ENCODE assay signal across 22 cellular contexts in genomic region chr3:23720885-23721284, GRCh38.
"Had no signal": no experiment of that assay in that cellular context is flagged by ENCODE, and none has a peak within 500 bp of the region (broad histone marks: within the 10 kb centered on the region; RNA-seq: fewer than 3 reads in every experiment).

No MANE protein-coding gene starts in this region.

- H3K9ac ChIP-seq: neural progenitor cell had no signal

- H3K9me3 ChIP-seq: gastroesophageal sphincter, right atrium auricular region, testis, transverse colon had no signal

- H2AFZ ChIP-seq: hepatocyte, neural progenitor cell had no signal

- H3K27ac ChIP-seq: gastroesophageal sphincter, hepatocyte, neural progenitor cell, right atrium auricular region, spleen, testis, transverse colon, WERI-Rb-1 had no signal

- H3K36me3 ChIP-seq: gastroesophageal sphincter, neural progenitor cell, right atrium auricular region, spleen, transverse colon, WERI-Rb-1 had no signal

- H3K79me2 ChIP-seq: hepatocyte had no signal

- DNase-seq: activated CD4-positive, alpha-beta T cell treated with anti-CD3 and anti-CD28 coated beads for 48 hours; activated CD4-positive, alpha-beta T cell treated with anti-CD3 and anti-CD28 coated beads, Interleukin-2, amount 50 U/mL, for 48 hours; activated gamma-delta T cell treated with Interleukin-2 at 50 U/mL for 16 hours; activated naive CD4-positive, alpha-beta T cell treated with anti-CD3 and anti-CD28 coated beads, Interleukin-2, amount 50 U/mL, for 16 hours; activated T-cell treated with anti-CD3 and anti-CD28 coated beads, Interleukin-2, amount 50 U/mL, for 4 hours; amniotic stem cell; effector CD4-positive, alpha-beta T cell; kidney; left colon; natural killer cell; spleen; stimulated activated CD4-positive, alpha-beta T cell treated with anti-CD3 and anti-CD28 coated beads, Interleukin-2, amount 100 ng/mL, for 48 hours; stimulated activated naive CD8-positive, alpha-beta T cell treated with anti-CD3 and anti-CD28 coated beads, Interleukin-15, Interleukin-2, amounts not matched to agents 100 U/mL and 50 U/mL, for 24 hours; testis; transverse colon; WERI-Rb-1 had no signal

- ATAC-seq: activated CD4-positive, CD25-positive, alpha-beta regulatory T cell treated with anti-CD3 and anti-CD28 coated beads, Interleukin-2, amount 50 U/mL, for 24 hours; activated T-cell treated with anti-CD3 and anti-CD28 coated beads, Interleukin-2, amount 50 U/mL, for 4 hours; activated T-helper 17 cell treated with anti-CD3 and anti-CD28 coated beads, Interleukin-2, amount 50 U/mL, for 72 hours; gastroesophageal sphincter; left colon; natural killer cell; stimulated activated naive CD8-positive, alpha-beta T cell treated with anti-CD3 and anti-CD28 coated beads, Interleukin-15, Interleukin-2, amounts not matched to agents 100 U/mL and 50 U/mL, for 24 hours had no signal

- H3K4me3 ChIP-seq: gastroesophageal sphincter, hepatocyte, neural progenitor cell, right atrium auricular region, spleen, testis, transverse colon had no signal

- H3K4me2 ChIP-seq: hepatocyte, neural progenitor cell had no signal

- H3K27me3 ChIP-seq: gastroesophageal sphincter, hepatocyte, neural progenitor cell, right atrium auricular region, spleen, testis, transverse colon had no signal

- H3K4me1 ChIP-seq: neural progenitor cell, right atrium auricular region, spleen, testis, transverse colon had no signal
